ENCODE assay signal across 31 cellular contexts in genomic region chr7:89458076-89458475, GRCh38.
"Had no signal": no experiment of that assay in that cellular context is flagged by ENCODE, and none has a peak within 500 bp of the region (broad histone marks: within the 10 kb centered on the region; RNA-seq: fewer than 3 reads in every experiment).

No MANE protein-coding gene starts in this region.

- DNase-seq: naive thymus-derived CD8-positive, alpha-beta T cell; nephron progenitor cell; occipital lobe; ovary; posterior cingulate gyrus; psoas muscle; right cardiac atrium; right lobe of liver; sigmoid colon; small intestine; stimulated activated CD4-positive, alpha-beta T cell treated with anti-CD3 and anti-CD28 coated beads, Interleukin-15, amount 100 ng/mL, for 24 hours; stimulated activated CD4-positive, alpha-beta T cell treated with anti-CD3 and anti-CD28 coated beads, Interleukin-2, amount 100 ng/mL, for 24 hours; stimulated activated CD4-positive, alpha-beta T cell treated with anti-CD3 and anti-CD28 coated beads, Interleukin-2, amount 100 ng/mL, for 48 hours; stimulated activated CD4-positive, alpha-beta T cell treated with anti-CD3 and anti-CD28 coated beads, Interleukin-4, amount 100 ng/mL, for 4 hours; stimulated activated CD8-positive, alpha-beta memory T cell treated with anti-CD3 and anti-CD28 coated beads, Interleukin-4, amount 100 ng/mL, for 48 hours; stimulated activated naive CD4-positive, alpha-beta T cell; stimulated activated naive CD8-positive, alpha-beta T cell treated with anti-CD3 and anti-CD28 coated beads, Interleukin-15, amount 100 ng/mL, for 72 hours; stimulated activated naive CD8-positive, alpha-beta T cell treated with anti-CD3 and anti-CD28 coated beads, Interleukin-15, Interleukin-2, amounts not matched to agents 100 U/mL and 50 U/mL, for 24 hours; substantia nigra; testis; tibial artery; transverse colon; upper lobe of right lung; uterus had no signal

- H3K9me3 ChIP-seq: ovary, psoas muscle, right lobe of liver, sigmoid colon, suprapubic skin, testis, tibial artery, transverse colon, upper lobe of right lung, uterus had no signal

- H3K36me3 ChIP-seq: neural progenitor cell, ovary, right lobe of liver, sigmoid colon, suprapubic skin, tibial artery, transverse colon, upper lobe of right lung, uterus had no signal

- H3K27me3 Mint-ChIP-seq: naive thymus-derived CD8-positive, alpha-beta T cell; natural killer cell treated with Interleukin-12 subunit alpha and Interleukin-12 subunit beta and Interleukin-15 and Interleukin-18, amount 100 ng/mL, for 72 hours; progenitor cell of endocrine pancreas; stimulated activated memory B cell treated with anti-CD40 and anti-IgM and Interleukin-4, amounts not matched to agents 10 μg/mL and 1 μg/mL and 100 μg/mL, for 72 hours; stimulated activated naive CD8-positive, alpha-beta T cell treated with anti-CD3 and anti-CD28 coated beads, Interleukin-15, amount 100 ng/mL, for 72 hours; type B pancreatic cell had no signal

- H3K27me3 ChIP-seq: neural progenitor cell, ovary, right lobe of liver, sigmoid colon, suprapubic skin, testis, tibial artery, transverse colon, upper lobe of right lung, uterus had no signal

- H3K4me1 ChIP-seq: neural progenitor cell, parathyroid adenoma, psoas muscle, right lobe of liver, sigmoid colon, suprapubic skin, testis, tibial artery, transverse colon, upper lobe of right lung, uterus had no signal

- H3K27ac ChIP-seq: neural progenitor cell, ovary, parathyroid adenoma, psoas muscle, right lobe of liver, sigmoid colon, suprapubic skin, testis, tibial artery, transverse colon, upper lobe of right lung, uterus had no signal

- H3K4me2 ChIP-seq: neural progenitor cell had no signal

- H3K4me1 Mint-ChIP-seq: naive thymus-derived CD8-positive, alpha-beta T cell; nephron progenitor cell; neural progenitor cell; stimulated activated memory B cell treated with anti-CD40 and anti-IgM and Interleukin-4, amounts not matched to agents 10 μg/mL and 1 μg/mL and 100 μg/mL, for 72 hours; stimulated activated naive CD8-positive, alpha-beta T cell treated with anti-CD3 and anti-CD28 coated beads, Interleukin-15, amount 100 ng/mL, for 72 hours had no signal

- H3K27ac Mint-ChIP-seq: naive thymus-derived CD8-positive, alpha-beta T cell; natural killer cell treated with Interleukin-12 subunit alpha and Interleukin-12 subunit beta and Interleukin-15 and Interleukin-18, amount 100 ng/mL, for 72 hours; nephron progenitor cell; neural progenitor cell; progenitor cell of endocrine pancreas; stimulated activated memory B cell treated with anti-CD40 and anti-IgM and Interleukin-4, amounts not matched to agents 10 μg/mL and 1 μg/mL and 100 μg/mL, for 72 hours; stimulated activated naive CD8-positive, alpha-beta T cell treated with anti-CD3 and anti-CD28 coated beads, Interleukin-15, amount 100 ng/mL, for 72 hours; type B pancreatic cell had no signal

- H3K4me3 ChIP-seq: neural progenitor cell, ovary, psoas muscle, right lobe of liver, sigmoid colon, suprapubic skin, testis, tibial artery, transverse colon, upper lobe of right lung, uterus had no signal

- H3K79me2 ChIP-seq: parathyroid adenoma had no signal

- H3K4me3 Mint-ChIP-seq: naive thymus-derived CD8-positive, alpha-beta T cell; natural killer cell treated with Interleukin-12 subunit alpha and Interleukin-12 subunit beta and Interleukin-15 and Interleukin-18, amount 100 ng/mL, for 72 hours; nephron progenitor cell; neural progenitor cell; stimulated activated memory B cell treated with anti-CD40 and anti-IgM and Interleukin-4, amounts not matched to agents 10 μg/mL and 1 μg/mL and 100 μg/mL, for 72 hours; stimulated activated naive CD8-positive, alpha-beta T cell treated with anti-CD3 and anti-CD28 coated beads, Interleukin-15, amount 100 ng/mL, for 72 hours; type B pancreatic cell had no signal

- H3K9me3 Mint-ChIP-seq: stimulated activated memory B cell treated with anti-CD40 and anti-IgM and Interleukin-4, amounts not matched to agents 10 μg/mL and 1 μg/mL and 100 μg/mL, for 72 hours; stimulated activated naive CD8-positive, alpha-beta T cell treated with anti-CD3 and anti-CD28 coated beads, Interleukin-15, amount 100 ng/mL, for 72 hours; type B pancreatic cell had no signal

- H3K36me3 Mint-ChIP-seq: naive thymus-derived CD8-positive, alpha-beta T cell; natural killer cell treated with Interleukin-12 subunit alpha and Interleukin-12 subunit beta and Interleukin-15 and Interleukin-18, amount 100 ng/mL, for 72 hours; neural progenitor cell; stimulated activated memory B cell treated with anti-CD40 and anti-IgM and Interleukin-4, amounts not matched to agents 10 μg/mL and 1 μg/mL and 100 μg/mL, for 72 hours; type B pancreatic cell had no signal

- H3K9ac ChIP-seq: neural progenitor cell, parathyroid adenoma had no signal

- H2AFZ ChIP-seq: neural progenitor cell, parathyroid adenoma had no signal

- ATAC-seq: naive thymus-derived CD8-positive, alpha-beta T cell; natural killer cell treated with Interleukin-12 subunit alpha and Interleukin-12 subunit beta and Interleukin-15 and Interleukin-18, amount 100 ng/mL, for 72 hours; psoas muscle; right cardiac atrium; right lobe of liver; stimulated activated memory B cell treated with anti-CD40 and anti-IgM and Interleukin-4, amounts not matched to agents 10 μg/mL and 1 μg/mL and 100 μg/mL, for 72 hours; stimulated activated naive CD8-positive, alpha-beta T cell treated with anti-CD3 and anti-CD28 coated beads, Interleukin-15, amount 100 ng/mL, for 72 hours; stimulated activated naive CD8-positive, alpha-beta T cell treated with anti-CD3 and anti-CD28 coated beads, Interleukin-15, Interleukin-2, amounts not matched to agents 100 U/mL and 50 U/mL, for 24 hours; upper lobe of right lung had no signal
